ENCODE assay signal across 8 cellular contexts in genomic region chr1:3564921-3565831, GRCh38. TPM values are rescaled to one million over a fixed set of nuclear protein-coding genes. Genes with fewer than 3 reads are reported as not detected.
DNase-seq lines count a peak whose midpoint lies in the region; ATAC-seq and TF ChIP-seq lines count a peak whose summit lies in the region.

No MANE protein-coding gene starts in this region.

- peaks cover 78% of the 10 kb centered on the region for H3K27me3 ChIP-seq in SJCRH30
- H3K27me3 ChIP-seq in right lobe of liver = no peaks in the 10 kb centered on the region
- no peaks in the 10 kb centered on the region for H3K27me3 ChIP-seq in tibial nerve

- H3K9me3 ChIP-seq in SJCRH30 (replicated peaks) = no peaks in the 10 kb centered on the region
- no peaks in the 10 kb centered on the region for H3K9me3 ChIP-seq in right lobe of liver
- no peaks in the 10 kb centered on the region for H3K9me3 ChIP-seq in tibial nerve

- no peaks in the 10 kb centered on the region for H3K27me3 Mint-ChIP-seq in brain

- H3K9me3 Mint-ChIP-seq in brain = no peaks in the 10 kb centered on the region

- intact Hi-C loops in right lobe of liver (cut with DNase I) = no loop called here

- TF ChIP-seq CTCF in brain (conservative IDR thresholded peaks at IDR 0.05) = peak; percentile 97
- peak; percentile 67 to 84 (median 79) for TF ChIP-seq CTCF in right lobe of liver (IDR thresholded peaks at IDR 0.05)
- peak; percentile 78 to 93 (median 85) for TF ChIP-seq CTCF in tibial nerve (IDR thresholded peaks at IDR 0.05)

- 62% methylated on average over 12 of the region's 29 CpGs for WGBS in right lobe of liver (ENCODE audit: insufficient coverage, low coverage, low lambda C conversion rate, missing lambda C conversion rate)
- 57 to 71% methylated on average over 27 of the region's 29 CpGs for WGBS in tibial nerve, 2 donors

- H3K4me1 ChIP-seq in SJCRH30 = no peaks in the 10 kb centered on the region
- H3K4me1 ChIP-seq in right lobe of liver = no peaks in the 10 kb centered on the region
- H3K4me1 ChIP-seq in tibial nerve = peaks cover 0 to 41% (median 6%) of the 10 kb centered on the region in 4 donors

- H3K27ac Mint-ChIP-seq in brain = peak overlapping the region in 2 of 5 experiments; percentile 57 to 75

- no peak overlapping the region for H3K4me3 Mint-ChIP-seq in brain

- no peak overlapping the region for H3K4me3 ChIP-seq in SJCRH30
- H3K4me3 ChIP-seq in right lobe of liver = no peak overlapping the region
- H3K4me3 ChIP-seq in tibial nerve = no peak overlapping the region

- no peaks in the 10 kb centered on the region for H3K36me3 ChIP-seq in SJCRH30
- no peaks in the 10 kb centered on the region for H3K36me3 ChIP-seq in right lobe of liver
- no peaks in the 10 kb centered on the region for H3K36me3 ChIP-seq in tibial nerve

- ATAC-seq in right lobe of liver = peak; percentile 36 to 67 (median 44)

- TF ChIP-seq POLR2A in right lobe of liver (IDR thresholded peaks at IDR 0.05) (no peak), tibial nerve (IDR thresholded peaks at IDR 0.05) (no peak)

- no peak for TF ChIP-seq EP300 in tibial nerve (IDR thresholded peaks at IDR 0.05)

- peaks cover 34% of the 10 kb centered on the region for H3K4me1 Mint-ChIP-seq in brain

- DNase-seq in stimulated activated naive CD4-positive, alpha-beta T cell (lab: John Stamatoyannopoulos, UW) = peak in 5 of 6 experiments; percentile 29 to 56 (median 32)
- no peak for DNase-seq in stimulated activated naive CD4-positive, alpha-beta T cell treated with Interleukin-2 at 50 U/mL for 16 hours (lab: John Stamatoyannopoulos, UW)
- peak; percentile 36 to 60 for DNase-seq in SJCRH30
- no peak for DNase-seq in right lobe of liver
- no peak for DNase-seq in tibial nerve (ENCODE audit: low spot score in 2 of 2)
- DNase-seq in NOMO-1 (lab: John Stamatoyannopoulos, UW; ENCODE audit: unreplicated experiment in 2 of 2) = no peak
- no peak for DNase-seq in islet precursor cell

- no peak overlapping the region for H3K27ac ChIP-seq in SJCRH30
- H3K27ac ChIP-seq in right lobe of liver = no peak overlapping the region
- no peak overlapping the region for H3K27ac ChIP-seq in tibial nerve

- no peaks in the 10 kb centered on the region for H3K36me3 Mint-ChIP-seq in brain

RNA-seq across cellular contexts. Expression of gene MEGF6, which starts 46.1 kb away (rescaled TPM):
- total RNA-seq in SJCRH30 (2014; rRNA removed; shearing (Covaris generic)) = 0.08 TPM in 1 of 2 replicates, not detected in the other
- 8.0 TPM for polyA plus RNA-seq in brain (ENCODE audit: insufficient read depth, low read depth, low replicate concordance)
- total RNA-seq in right lobe of liver = 1 to 10 TPM; 2.2 to 9.6 (median 4.4) TPM
- 10 to 100 TPM; 25.3 to 63.3 (median 42.8) TPM for total RNA-seq in tibial nerve

RNA-seq across cellular contexts. Expression of gene TPRG1L, which starts 59.6 kb away (rescaled TPM):
- total RNA-seq in SJCRH30 (2014; rRNA removed; shearing (Covaris generic)) = 20.0 and 21.1 TPM in 2 replicates
- polyA plus RNA-seq in brain (ENCODE audit: insufficient read depth, low read depth, low replicate concordance) = 100 TPM
- total RNA-seq in right lobe of liver = 10 to 100 TPM; 42.5 to 54.6 (median 53.4) TPM
- total RNA-seq in tibial nerve = 10 to 100 TPM; 26.7 to 39.8 (median 34.7) TPM

Comparison
In these comparisons a context has a peak if more than half of its experiments do, and no peak if none do; other contexts are left out.
1. DNase-seq: peak in stimulated activated naive CD4-positive, alpha-beta T cell (5 of 6) and SJCRH30 (2 of 2); none in stimulated activated naive CD4-positive, alpha-beta T cell treated with Interleukin-2 at 50 U/mL for 16 hours (single experiment), right lobe of liver (0 of 3), tibial nerve (0 of 2), NOMO-1 (0 of 2) and islet precursor cell (single experiment).
2. Peak in every context shown above with its lines, with median percentiles within 50 percentile points of each other: CTCF ChIP-seq.